Comparison of ENCODE assay signal across 10 cellular contexts in genomic region chr1:164673584-164674214, GRCh38.
DNase-seq lines count a peak whose midpoint lies in the region; ATAC-seq and TF ChIP-seq lines count a peak whose summit lies in the region.
"Had no signal": no experiment of that assay in that cellular context is flagged by ENCODE, and none has a peak within 500 bp of the region (broad histone marks: within the 10 kb centered on the region; RNA-seq: fewer than 3 reads in every experiment).

No MANE protein-coding gene starts in this region.

- H3K4me1 ChIP-seq in psoas muscle, result peaks cover 26% of the 10 kb centered on the region

- DNase-seq in DMS53 (lab: John Stamatoyannopoulos, UW) (peak; percentile 61), DMS53 treated with DMSO at 0.1 percent for 48 hours (lab: John Stamatoyannopoulos, UW; ENCODE audit: unreplicated experiment) (no peak), MG63 (peak; percentile 15), dorsolateral prefrontal cortex (no peak), psoas muscle (peak; percentile 56 to 87), GDM1 (lab: John Stamatoyannopoulos, UW) (no peak), DMS153 treated with DMSO at 0.1 percent for 48 hours (lab: John Stamatoyannopoulos, UW; ENCODE audit: unreplicated experiment) (no peak)
- no peak for DNase-seq in naive thymus-derived CD8-positive, alpha-beta T cell
- DNase-seq: effector CD8-positive, alpha-beta T cell; NCI-H146 had no signal

- intact Hi-C loops in dorsolateral prefrontal cortex (cut with DNase I) (loop anchor here in 1 of 2 donors (10.0 kb wide), 1 partner anchor 111 kb away; no protein-coding TSS in a partner anchor), psoas muscle (cut with DNase I) (no loop called here)

- no peak overlapping the region for H3K4me3 Mint-ChIP-seq in naive thymus-derived CD8-positive, alpha-beta T cell

- POLR2A ChIA-PET in naive thymus-derived CD8-positive, alpha-beta T cell (lab: Charles Lee), result no interaction called here

- H3K27me3 ChIP-seq in MG63 (no peaks in the 10 kb centered on the region), dorsolateral prefrontal cortex (no peaks in the 10 kb centered on the region), psoas muscle (ENCODE audit: insufficient read depth in 3 of 3, low read length in 2 of 3) (no peaks in the 10 kb centered on the region)

- peaks cover 0 to 6% (median 1%) of the 10 kb centered on the region in 4 donors for H3K4me1 Mint-ChIP-seq in naive thymus-derived CD8-positive, alpha-beta T cell

- WGBS in psoas muscle, 3 donors, result 62 to 72% (median 63%) methylated on average over 14 of the region's 14 CpGs

- peaks cover 0 to 7% (median 3%) of the 10 kb centered on the region in 5 donors for H3K27me3 Mint-ChIP-seq in naive thymus-derived CD8-positive, alpha-beta T cell

- H3K9me3 ChIP-seq in MG63 (no peaks in the 10 kb centered on the region), psoas muscle (no peaks in the 10 kb centered on the region)

- H3K27ac ChIP-seq in dorsolateral prefrontal cortex (no peak overlapping the region), psoas muscle (peak overlapping the region; percentile 68)

- H3K27ac Mint-ChIP-seq in naive thymus-derived CD8-positive, alpha-beta T cell, result no peak overlapping the region

- ATAC-seq in psoas muscle, result peak; percentile 76 to 95 (median 95)
- ATAC-seq in naive thymus-derived CD8-positive, alpha-beta T cell, result no peak

- H3K4me3 ChIP-seq in MG63 (no peak overlapping the region), dorsolateral prefrontal cortex (no peak overlapping the region), psoas muscle (no peak overlapping the region)

- H3K36me3 Mint-ChIP-seq in naive thymus-derived CD8-positive, alpha-beta T cell, result peaks cover 0 to 4% (median 0%) of the 10 kb centered on the region in 3 donors

- H3K9me3 Mint-ChIP-seq in naive thymus-derived CD8-positive, alpha-beta T cell, result peaks cover 0 to 21% (median 2%) of the 10 kb centered on the region in 9 donors

- H3K36me3 ChIP-seq in MG63, result no peaks in the 10 kb centered on the region
- H3K36me3 ChIP-seq in psoas muscle (ENCODE audit: insufficient read depth in 1 of 2, low read depth in 1 of 2), result no peaks in the 10 kb centered on the region

- TF ChIP-seq CTCF in dorsolateral prefrontal cortex (IDR thresholded peaks at IDR 0.05 in 54 of 56, conservative IDR thresholded peaks at IDR 0.05 in 2 of 56; ENCODE audit: low read depth in 1 of 56, partially characterized antibody in 56 of 56) (peak in 49 of 56 donors; percentile 12 to 59 (median 36)), psoas muscle (IDR thresholded peaks at IDR 0.05) (peak; percentile 64)

Comparison
In these comparisons a context has a peak if more than half of its experiments do, and no peak if none do; other contexts are left out.
1. DNase-seq: peak in DMS53 (single experiment), MG63 (single experiment) and psoas muscle (2 of 2); none in DMS53 treated with DMSO at 0.1 percent for 48 hours (single experiment), dorsolateral prefrontal cortex (0 of 10), naive thymus-derived CD8-positive, alpha-beta T cell (0 of 10), GDM1 (single experiment) and DMS153 treated with DMSO at 0.1 percent for 48 hours (single experiment).
2. ATAC-seq: peak in psoas muscle (4 of 4); none in naive thymus-derived CD8-positive, alpha-beta T cell (0 of 2).